In the genomic region with DNA sequence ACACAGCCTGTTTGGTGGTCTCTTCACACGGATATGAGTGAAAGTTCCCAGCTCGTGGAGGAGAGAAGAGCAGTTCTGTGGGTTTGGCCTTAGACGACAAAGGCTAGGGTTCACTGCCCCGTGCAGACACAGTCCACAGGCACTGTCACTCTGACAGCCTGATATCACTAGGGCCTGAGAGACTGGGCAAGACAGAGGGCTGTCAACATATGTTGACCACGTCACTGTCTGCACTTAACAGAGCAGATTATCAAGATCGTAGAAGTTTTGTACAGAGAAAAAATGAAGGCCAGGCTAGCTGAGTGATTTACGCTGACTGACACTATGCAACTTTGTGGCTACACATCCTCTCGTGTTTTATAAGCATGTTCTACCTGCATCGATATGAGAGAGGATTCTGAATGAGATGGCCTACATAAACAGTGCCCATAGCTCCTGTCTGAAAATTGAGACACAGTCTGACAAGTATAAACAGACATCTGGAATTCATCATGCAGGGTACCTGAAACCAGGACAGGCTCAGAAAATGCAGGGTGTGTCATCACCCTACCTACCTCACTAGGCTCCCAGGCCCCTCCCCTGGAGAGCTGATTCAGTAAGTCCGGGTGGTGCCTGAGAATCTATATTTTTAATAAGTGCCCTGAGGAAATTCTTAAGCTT, we compare ENCODE assay signal across 17 cellular contexts.
DNase-seq lines count a peak whose midpoint lies in the region; ATAC-seq and TF ChIP-seq lines count a peak whose summit lies in the region.
"Had no signal": no experiment of that assay in that cellular context is flagged by ENCODE, and none has a peak within 500 bp of the region (broad histone marks: within the 10 kb centered on the region; RNA-seq: fewer than 3 reads in every experiment).

No MANE protein-coding gene starts in this region.

- H3K4me3 ChIP-seq in breast epithelium (no peak overlapping the region), testis (no peak overlapping the region), mucosa of descending colon (no peak overlapping the region)
- H3K4me3 ChIP-seq: heart right ventricle, uterus had no signal

- H3K36me3 ChIP-seq in breast epithelium (no peaks in the 10 kb centered on the region), testis (ENCODE audit: low read depth, missing control alignments) (no peaks in the 10 kb centered on the region), mucosa of descending colon (ENCODE audit: low read depth) (no peaks in the 10 kb centered on the region)
- H3K36me3 ChIP-seq: heart right ventricle, uterus had no signal

- POLR2A ChIA-PET in MCF 10A (lab: Yijun Ruan, JAX) (interaction anchor here (0.9 to 2.4 kb wide), 11 partner anchors 9 to 190 kb away, joined by 3 to 18 read pairs (median 4); partner anchors contain the start of gene SGMS1), WTC11 (lab: Charles Lee) (no interaction called here)

- CTCF ChIA-PET in MCF 10A (lab: Yijun Ruan, JAX) (interaction anchor here (0.6 to 2.3 kb wide), 7 partner anchors 9 to 97 kb away, joined by 3 to 8 read pairs (median 3); no protein-coding TSS in a partner anchor), WTC11 (lab: Charles Lee) (interaction anchor here (0.7 kb wide), 1 partner anchor 136 kb away, joined by 3 read pairs; no protein-coding TSS in a partner anchor)

- H3K4me1 ChIP-seq in breast epithelium (no peaks in the 10 kb centered on the region), testis (peaks cover 27% of the 10 kb centered on the region), mucosa of descending colon (ENCODE audit: low read depth) (peaks cover 4% of the 10 kb centered on the region)

- H3K9me3 ChIP-seq in breast epithelium = no peaks in the 10 kb centered on the region
- H3K9me3 ChIP-seq in testis = no peaks in the 10 kb centered on the region
- H3K9me3 ChIP-seq in mucosa of descending colon = no peaks in the 10 kb centered on the region
- H3K9me3 ChIP-seq: heart right ventricle, uterus had no signal

- H3K27ac ChIP-seq in breast epithelium (no peak overlapping the region), testis (peak overlapping the region; percentile 54 to 59)
- H3K27ac ChIP-seq: heart right ventricle, uterus had no signal

- no peak overlapping the region for H3K4me3 Mint-ChIP-seq in MCF 10A (ENCODE audit: unreplicated experiment)
- H3K4me3 Mint-ChIP-seq in WTC11 = no peak overlapping the region
- no peak overlapping the region for H3K4me3 Mint-ChIP-seq in glutamatergic neuron (ENCODE audit: unreplicated experiment)
- H3K4me3 Mint-ChIP-seq: activated naive CD8-positive, alpha-beta T cell had no signal

- no peaks in the 10 kb centered on the region for H3K9me3 Mint-ChIP-seq in MCF 10A (ENCODE audit: unreplicated experiment)
- no peaks in the 10 kb centered on the region for H3K9me3 Mint-ChIP-seq in WTC11
- H3K9me3 Mint-ChIP-seq in glutamatergic neuron (ENCODE audit: unreplicated experiment) = peaks cover 3% of the 10 kb centered on the region

- no peaks in the 10 kb centered on the region for H3K27me3 ChIP-seq in breast epithelium
- H3K27me3 ChIP-seq in testis = no peaks in the 10 kb centered on the region
- H3K27me3 ChIP-seq: heart right ventricle, uterus had no signal

- H3K4me1 Mint-ChIP-seq in MCF 10A (ENCODE audit: insufficient read depth, unreplicated experiment) (peaks cover 23% of the 10 kb centered on the region), WTC11 (peaks cover 45% of the 10 kb centered on the region), glutamatergic neuron (ENCODE audit: low read depth, unreplicated experiment) (peaks cover 17% of the 10 kb centered on the region)

- TF ChIP-seq CTCF in MCF 10A (IDR thresholded peaks at IDR 0.05; ENCODE audit: unreplicated experiment) = no peak
- TF ChIP-seq CTCF in breast epithelium (IDR thresholded peaks at IDR 0.05) = no peak
- TF ChIP-seq CTCF in WTC11 (IDR thresholded peaks at IDR 0.05) = no peak
- TF ChIP-seq CTCF in glutamatergic neuron (IDR thresholded peaks at IDR 0.05; ENCODE audit: partially characterized antibody, unreplicated experiment) = no peak
- no peak for TF ChIP-seq CTCF in testis (IDR thresholded peaks at IDR 0.05)
- no peak for TF ChIP-seq CTCF in mucosa of descending colon (IDR thresholded peaks at IDR 0.05)

- ATAC-seq in WTC11 (peak; percentile 25), mucosa of descending colon (no peak)

- intact Hi-C loops in MCF 10A (cut with micrococcal nuclease) = no loop called here
- intact Hi-C loops in breast epithelium (cut with DNase I; ENCODE audit: low total_unique reads) = no loop called here
- intact Hi-C loops in testis (cut with DNase I; ENCODE audit: low total_unique reads) = no loop called here
- intact Hi-C loops in mucosa of descending colon (cut with DNase I, micrococcal nuclease) = no loop called here

- TF ChIP-seq POLR2A in breast epithelium (IDR thresholded peaks at IDR 0.05) = no peak
- TF ChIP-seq POLR2A in testis (IDR thresholded peaks at IDR 0.05) = no peak

- no TSS peak for BruUV-seq in MCF 10A (replicated peaks; lab: Mats Ljungman, UMichigan)

- 53 to 81% methylated on average over 10 of the region's 10 CpGs for WGBS in testis, 2 donors

- peaks cover 10% of the 10 kb centered on the region for H3K36me3 Mint-ChIP-seq in MCF 10A (ENCODE audit: insufficient read depth, unreplicated experiment)
- no peaks in the 10 kb centered on the region for H3K36me3 Mint-ChIP-seq in WTC11
- H3K36me3 Mint-ChIP-seq in glutamatergic neuron (ENCODE audit: unreplicated experiment) = no peaks in the 10 kb centered on the region

- peak overlapping the region; percentile 10 for H3K27ac Mint-ChIP-seq in MCF 10A (ENCODE audit: low read depth, unreplicated experiment)
- H3K27ac Mint-ChIP-seq in WTC11 = peak overlapping the region; percentile 66
- H3K27ac Mint-ChIP-seq in glutamatergic neuron (ENCODE audit: unreplicated experiment) = peak overlapping the region; percentile 92
- H3K27ac Mint-ChIP-seq: activated naive CD8-positive, alpha-beta T cell had no signal

- no peaks in the 10 kb centered on the region for H3K27me3 Mint-ChIP-seq in MCF 10A (ENCODE audit: insufficient read depth, unreplicated experiment)
- H3K27me3 Mint-ChIP-seq in WTC11 (ENCODE audit: low read depth) = no peaks in the 10 kb centered on the region
- peaks cover 2% of the 10 kb centered on the region for H3K27me3 Mint-ChIP-seq in glutamatergic neuron (ENCODE audit: unreplicated experiment)
- H3K27me3 Mint-ChIP-seq: activated naive CD8-positive, alpha-beta T cell had no signal

- DNase-seq in MCF 10A (ENCODE audit: unreplicated experiment) (peak; percentile 79), breast epithelium (ENCODE audit: low spot score in 2 of 2) (no peak), WTC11 (ENCODE audit: low spot score) (no peak), glutamatergic neuron (no peak), testis (no peak), cortex of kidney (lab: John Stamatoyannopoulos, UW) (no peak), NCI-H226 (no peak), mucosa of descending colon (no peak)
- DNase-seq: central memory CD4-positive, alpha-beta T cell; GOT3; heart right ventricle; kidney glomerular epithelial cell; NCI-H1105 treated with DMSO at 0.1 percent for 48 hours; retina; stimulated activated CD4-positive, alpha-beta T cell treated with anti-CD3 and anti-CD28 coated beads, Interleukin-2, amount 100 ng/mL, for 24 hours; uterus had no signal

TF ChIP-seq in WTC11, 78 proteins besides CTCF, POLR2A, EP300 and RAD21 (continues in another document):
- TF ChIP-seq, protein P1, sequence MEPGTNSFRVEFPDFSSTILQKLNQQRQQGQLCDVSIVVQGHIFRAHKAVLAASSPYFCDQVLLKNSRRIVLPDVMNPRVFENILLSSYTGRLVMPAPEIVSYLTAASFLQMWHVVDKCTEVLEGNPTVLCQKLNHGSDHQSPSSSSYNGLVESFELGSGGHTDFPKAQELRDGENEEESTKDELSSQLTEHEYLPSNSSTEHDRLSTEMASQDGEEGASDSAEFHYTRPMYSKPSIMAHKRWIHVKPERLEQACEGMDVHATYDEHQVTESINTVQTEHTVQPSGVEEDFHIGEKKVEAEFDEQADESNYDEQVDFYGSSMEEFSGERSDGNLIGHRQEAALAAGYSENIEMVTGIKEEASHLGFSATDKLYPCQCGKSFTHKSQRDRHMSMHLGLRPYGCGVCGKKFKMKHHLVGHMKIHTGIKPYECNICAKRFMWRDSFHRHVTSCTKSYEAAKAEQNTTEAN (CRISPR knock-in tag; IDR thresholded peaks at IDR 0.05) = no peak
- TF ChIP-seq, protein P2, sequence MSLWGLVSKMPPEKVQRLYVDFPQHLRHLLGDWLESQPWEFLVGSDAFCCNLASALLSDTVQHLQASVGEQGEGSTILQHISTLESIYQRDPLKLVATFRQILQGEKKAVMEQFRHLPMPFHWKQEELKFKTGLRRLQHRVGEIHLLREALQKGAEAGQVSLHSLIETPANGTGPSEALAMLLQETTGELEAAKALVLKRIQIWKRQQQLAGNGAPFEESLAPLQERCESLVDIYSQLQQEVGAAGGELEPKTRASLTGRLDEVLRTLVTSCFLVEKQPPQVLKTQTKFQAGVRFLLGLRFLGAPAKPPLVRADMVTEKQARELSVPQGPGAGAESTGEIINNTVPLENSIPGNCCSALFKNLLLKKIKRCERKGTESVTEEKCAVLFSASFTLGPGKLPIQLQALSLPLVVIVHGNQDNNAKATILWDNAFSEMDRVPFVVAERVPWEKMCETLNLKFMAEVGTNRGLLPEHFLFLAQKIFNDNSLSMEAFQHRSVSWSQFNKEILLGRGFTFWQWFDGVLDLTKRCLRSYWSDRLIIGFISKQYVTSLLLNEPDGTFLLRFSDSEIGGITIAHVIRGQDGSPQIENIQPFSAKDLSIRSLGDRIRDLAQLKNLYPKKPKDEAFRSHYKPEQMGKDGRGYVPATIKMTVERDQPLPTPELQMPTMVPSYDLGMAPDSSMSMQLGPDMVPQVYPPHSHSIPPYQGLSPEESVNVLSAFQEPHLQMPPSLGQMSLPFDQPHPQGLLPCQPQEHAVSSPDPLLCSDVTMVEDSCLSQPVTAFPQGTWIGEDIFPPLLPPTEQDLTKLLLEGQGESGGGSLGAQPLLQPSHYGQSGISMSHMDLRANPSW (CRISPR knock-in tag; conservative IDR thresholded peaks at IDR 0.05; ENCODE audit: low read depth) = no peak
- no peak for TF ChIP-seq NFE2L1 (CRISPR knock-in tag; IDR thresholded peaks at IDR 0.05)

Comparison
In these comparisons a context has a peak if more than half of its experiments do, and no peak if none do; other contexts are left out.
1. H3K27ac Mint-ChIP-seq: peak in every context shown above with its lines; median percentile 92 in glutamatergic neuron; 66 in WTC11; 10 in MCF 10A.
2. H3K27ac ChIP-seq: peak in testis (2 of 2); none in breast epithelium (0 of 2).